ENCODE assay signal across 16 cellular contexts in genomic region chr3:48219543-48219942, GRCh38. TPM values are rescaled to one million over a fixed set of nuclear protein-coding genes. Genes with fewer than 3 reads are reported as not detected.
"Had no signal": no experiment of that assay in that cellular context is flagged by ENCODE, and none has a peak within 500 bp of the region (broad histone marks: within the 10 kb centered on the region; RNA-seq: fewer than 3 reads in every experiment).

No MANE protein-coding gene starts in this region.

- H3K4me3 ChIP-seq: ascending aorta, esophagus squamous epithelium, gastrocnemius medialis, suprapubic skin had no signal

- H3K27ac Mint-ChIP-seq: activated CD4-positive, alpha-beta memory T cell treated with anti-CD3 and anti-CD28 coated beads for 36 hours; activated naive CD8-positive, alpha-beta T cell treated with anti-CD3 and anti-CD28 coated beads, Interleukin-2, amount 10 ng/mL, durations not matched to agents 7 days and 5 days; T-helper 2 cell treated with Interferon-gamma antibody and Interleukin-4, amounts not matched to agents 5 μg/mL and 100 μg/mL, for 36 hours had no signal

- ATAC-seq: gastrocnemius medialis, sciatic nerve had no signal

- DNase-seq: activated CD4-positive, alpha-beta memory T cell treated with anti-CD3 and anti-CD28 coated beads for 36 hours; activated CD4-positive, alpha-beta T cell treated with anti-CD3 and anti-CD28 coated beads for 1 hour; activated naive CD8-positive, alpha-beta T cell treated with anti-CD3 and anti-CD28 coated beads, Interleukin-2, amount 10 ng/mL, durations not matched to agents 7 days and 5 days; activated T-cell treated with anti-CD3 and anti-CD28 coated beads, Interleukin-2, amount 50 U/mL, for 48 hours; esophagus squamous epithelium; stimulated activated CD4-positive, alpha-beta T cell treated with anti-CD3 and anti-CD28 coated beads, Interleukin-2, amount 100 ng/mL, for 48 hours; stimulated activated naive CD4-positive, alpha-beta T cell treated with Interleukin-2 at 50 U/mL for 16 hours; SW 1271 had no signal

- H3K36me3 Mint-ChIP-seq: activated CD4-positive, alpha-beta memory T cell treated with anti-CD3 and anti-CD28 coated beads for 36 hours; activated naive CD8-positive, alpha-beta T cell treated with anti-CD3 and anti-CD28 coated beads, Interleukin-2, amount 10 ng/mL, durations not matched to agents 7 days and 5 days had no signal

- H3K9me3 ChIP-seq: ascending aorta, esophagus squamous epithelium, gastrocnemius medialis, suprapubic skin had no signal

- H3K4me3 Mint-ChIP-seq: activated CD4-positive, alpha-beta memory T cell treated with anti-CD3 and anti-CD28 coated beads for 36 hours; activated naive CD8-positive, alpha-beta T cell treated with anti-CD3 and anti-CD28 coated beads, Interleukin-2, amount 10 ng/mL, durations not matched to agents 7 days and 5 days; T-helper 2 cell treated with Interferon-gamma antibody and Interleukin-4, amounts not matched to agents 5 μg/mL and 100 μg/mL, for 36 hours had no signal

- H3K27ac ChIP-seq: ascending aorta, esophagus squamous epithelium, gastrocnemius medialis, suprapubic skin had no signal

- FAIRE-seq: bronchial epithelial cell, keratinocyte had no signal

- H3K9me3 Mint-ChIP-seq: activated CD4-positive, alpha-beta memory T cell treated with anti-CD3 and anti-CD28 coated beads for 36 hours; activated naive CD8-positive, alpha-beta T cell treated with anti-CD3 and anti-CD28 coated beads, Interleukin-2, amount 10 ng/mL, durations not matched to agents 7 days and 5 days; T-helper 2 cell treated with Interferon-gamma antibody and Interleukin-4, amounts not matched to agents 5 μg/mL and 100 μg/mL, for 36 hours had no signal

- H3K27me3 Mint-ChIP-seq: activated CD4-positive, alpha-beta memory T cell treated with anti-CD3 and anti-CD28 coated beads for 36 hours had no signal

- H3K27me3 ChIP-seq: ascending aorta, esophagus squamous epithelium, gastrocnemius medialis, suprapubic skin had no signal

RNA-seq across cellular contexts. Expression of gene CAMP, which starts 3.8 kb away (rescaled TPM):
- total RNA-seq: activated CD4-positive, alpha-beta memory T cell treated with anti-CD3 and anti-CD28 coated beads for 36 hours; activated naive CD8-positive, alpha-beta T cell treated with anti-CD3 and anti-CD28 coated beads, Interleukin-2, amount 10 ng/mL, durations not matched to agents 7 days and 5 days; ascending aorta; gastrocnemius medialis; suprapubic skin had no signal
- polyA plus RNA-seq: neural cell had no signal

RNA-seq across cellular contexts. Expression of gene CDC25A, which starts 31.3 kb away (rescaled TPM):
- total RNA-seq: ascending aorta had no signal
